Comparison of ENCODE assay signal across 10 cellular contexts in the genomic region with DNA sequence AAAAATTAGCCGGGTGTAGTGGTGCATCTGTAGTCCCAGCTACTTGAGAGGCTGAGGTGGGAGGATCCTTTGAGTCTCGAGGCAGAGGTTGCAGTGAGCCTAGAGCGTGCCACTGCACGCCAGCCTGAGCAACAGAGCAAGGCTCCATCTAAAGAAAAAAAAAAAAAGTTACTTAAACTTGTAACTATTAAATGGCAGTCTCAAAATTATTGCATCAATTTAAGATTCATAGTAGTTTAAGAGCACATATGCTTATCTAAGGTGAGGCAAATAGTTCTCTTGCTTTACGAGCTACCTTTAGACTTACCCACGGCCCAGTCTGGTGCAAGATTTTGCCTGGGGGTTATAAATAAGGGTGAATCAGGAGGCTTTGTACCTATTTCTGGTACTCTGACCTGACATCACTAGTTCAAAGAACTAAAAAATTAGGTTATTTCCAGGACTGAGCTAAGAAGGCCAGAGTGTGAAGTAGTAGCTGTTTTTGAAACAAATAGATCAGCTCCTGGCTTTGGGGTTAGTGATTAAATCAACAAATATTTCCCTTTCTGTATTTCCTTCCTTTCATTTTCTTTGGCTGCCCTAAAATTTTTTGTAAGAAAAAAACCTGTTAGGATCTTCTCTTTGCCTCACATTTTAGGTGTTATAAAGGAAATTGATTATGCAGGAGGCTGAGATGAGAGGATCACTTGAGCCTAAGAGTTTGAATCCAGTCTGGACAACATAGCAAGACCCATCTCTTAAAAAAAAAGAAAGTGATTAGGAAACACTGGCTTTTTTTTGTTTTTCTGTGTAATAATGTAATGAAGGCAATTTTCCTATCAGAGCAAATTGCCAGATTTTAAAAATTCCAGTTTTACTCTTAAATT. TPM values are rescaled to one million over a fixed set of nuclear protein-coding genes. Genes with fewer than 3 reads are reported as not detected.
DNase-seq lines count a peak whose midpoint lies in the region; ATAC-seq and TF ChIP-seq lines count a peak whose summit lies in the region.
"Had no signal": no experiment of that assay in that cellular context is flagged by ENCODE, and none has a peak within 500 bp of the region (broad histone marks: within the 10 kb centered on the region; RNA-seq: fewer than 3 reads in every experiment).

No MANE protein-coding gene starts in this region.

- POLR2A ChIA-PET in Panc1 (lab: Charles Lee): interaction anchor here (0.7 kb wide), 1 partner anchor 214 kb away, joined by 3 read pairs; no protein-coding TSS in a partner anchor

- ATAC-seq in Panc1 (no peak), GM18858 (IDR thresholded peaks at IDR 0.05; ENCODE audit: unreplicated experiment) (no peak)

- H3K9me3 ChIP-seq in Panc1 (ENCODE audit: control insufficient read depth, insufficient read depth, low read depth, low read length) (no peaks in the 10 kb centered on the region), duodenal mucosa (ENCODE audit: control insufficient read depth in 1 of 2, low read length in 2 of 2) (no peaks in the 10 kb centered on the region), spleen (no peaks in the 10 kb centered on the region)

- H3K4me1 ChIP-seq in Panc1 (ENCODE audit: control insufficient read depth, insufficient read depth, low read length) (peaks cover 3% of the 10 kb centered on the region), duodenal mucosa (ENCODE audit: control insufficient read depth in 1 of 2, insufficient read depth in 2 of 2, low read length in 2 of 2) (peaks cover 19 to 21% of the 10 kb centered on the region in 2 donors), spleen (peaks cover 38 to 78% (median 53%) of the 10 kb centered on the region in 6 donors)

- H3K27ac ChIP-seq in Panc1 (ENCODE audit: low read length): peak overlapping the region; percentile 88
- H3K27ac ChIP-seq in duodenal mucosa (ENCODE audit: low read depth, low read length): no peak overlapping the region
- H3K27ac ChIP-seq in spleen: peak overlapping the region in 5 of 8 donors; percentile 18 to 97 (median 41)

- peaks cover 34% of the 10 kb centered on the region for H3K4me1 Mint-ChIP-seq in activated CD4-positive, alpha-beta T cell treated with anti-CD3 and anti-CD28 coated beads, Interleukin-2, amount 10 ng/mL, durations not matched to agents 24 days and 14 days

- peak overlapping the region; percentile 96 for H3K4me3 Mint-ChIP-seq in activated CD4-positive, alpha-beta T cell treated with anti-CD3 and anti-CD28 coated beads, Interleukin-2, amount 10 ng/mL, durations not matched to agents 24 days and 14 days

- peaks cover 53% of the 10 kb centered on the region for H3K36me3 Mint-ChIP-seq in activated CD4-positive, alpha-beta T cell treated with anti-CD3 and anti-CD28 coated beads, Interleukin-2, amount 10 ng/mL, durations not matched to agents 24 days and 14 days (ENCODE audit: low read depth)

- H3K27me3 ChIP-seq in Panc1 (ENCODE audit: control insufficient read depth, insufficient read depth, low read length) (no peaks in the 10 kb centered on the region), duodenal mucosa (ENCODE audit: control insufficient read depth in 1 of 2, insufficient read depth in 2 of 2, low read length in 2 of 2) (no peaks in the 10 kb centered on the region), spleen (replicated peaks in 1 of 7) (no peaks in the 10 kb centered on the region)

- H3K36me3 ChIP-seq in Panc1 (ENCODE audit: control insufficient read depth, insufficient read depth, low read length) (peaks cover 13% of the 10 kb centered on the region), duodenal mucosa (ENCODE audit: control insufficient read depth in 1 of 2, insufficient read depth in 2 of 2, low read length in 2 of 2) (no peaks in the 10 kb centered on the region), spleen (peaks cover 0 to 27% (median 0%) of the 10 kb centered on the region in 6 donors)

- H3K27ac Mint-ChIP-seq in activated CD4-positive, alpha-beta T cell treated with anti-CD3 and anti-CD28 coated beads, Interleukin-2, amount 10 ng/mL, durations not matched to agents 24 days and 14 days: peak overlapping the region; percentile 69

- in situ Hi-C loops in Panc1 (cut with HindIII; ENCODE audit: low pct_unique_long_range_greater_than_20kb, low sequenced_read_pairs): no loop called here

- no peak for TF ChIP-seq CTCF in Panc1 (IDR thresholded peaks at IDR 0.05)
- TF ChIP-seq CTCF in spleen (IDR thresholded peaks at IDR 0.05 in 8 of 11, conservative IDR thresholded peaks at IDR 0.05 in 3 of 11): no peak

- BruUV-seq in Panc1 (replicated peaks; lab: Mats Ljungman, UMichigan): no TSS peak

- DNase-seq in activated CD4-positive, alpha-beta T cell treated with anti-CD3 and anti-CD28 coated beads, Interleukin-2, amount 10 ng/mL, durations not matched to agents 24 days and 14 days: no peak
- no peak for DNase-seq in activated CD4-positive, alpha-beta T cell treated with anti-CD3 and anti-CD28 coated beads, Interleukin-2, amount 50 U/mL, for 4 hours
- DNase-seq in Panc1 (ENCODE audit: low read depth, low spot score): no peak
- no peak for DNase-seq in spleen
- DNase-seq in NCI-H774 (lab: John Stamatoyannopoulos, UW): no peak
- no peak for DNase-seq in medulla oblongata (ENCODE audit: extremely low spot score)
- DNase-seq: ACHN, NCI-H510A treated with DMSO at 0.1 percent for 48 hours had no signal

- intact Hi-C loops in activated CD4-positive, alpha-beta T cell treated with anti-CD3 and anti-CD28 coated beads, Interleukin-2, amount 10 ng/mL, durations not matched to agents 24 days and 14 days (cut with micrococcal nuclease): loop anchor here (5.0 kb wide), 1 partner anchor 493 kb away; a partner anchor contains a TSS
- intact Hi-C loops in Panc1 (cut with micrococcal nuclease; ENCODE audit: unreplicated experiment) (no loop called here), spleen (cut with DNase I; ENCODE audit: low total_unique reads) (loop anchor here (10.0 kb wide), 1 partner anchor 211 kb away; no protein-coding TSS in a partner anchor)

- 64 to 81% (median 67%) methylated on average over 6 of the region's 6 CpGs for WGBS in spleen, 5 donors

- CTCF ChIA-PET in Panc1 (lab: Charles Lee): no interaction called here

- H3K9ac ChIP-seq in duodenal mucosa (ENCODE audit: low read depth in 1 of 2, low read length in 2 of 2): peak overlapping the region in 1 of 2 donors; percentile 8

- H3K27me3 Mint-ChIP-seq in activated CD4-positive, alpha-beta T cell treated with anti-CD3 and anti-CD28 coated beads, Interleukin-2, amount 10 ng/mL, durations not matched to agents 24 days and 14 days: no peaks in the 10 kb centered on the region

- TF ChIP-seq POLR2A in spleen (IDR thresholded peaks at IDR 0.05): no peak

- no peaks in the 10 kb centered on the region for H3K9me3 Mint-ChIP-seq in activated CD4-positive, alpha-beta T cell treated with anti-CD3 and anti-CD28 coated beads, Interleukin-2, amount 10 ng/mL, durations not matched to agents 24 days and 14 days

- H3K4me3 ChIP-seq in Panc1 (ENCODE audit: low read depth in 2 of 2, low read length in 2 of 2) (peak overlapping the region; percentile 39 to 95), duodenal mucosa (ENCODE audit: low read depth in 1 of 2, low read length in 2 of 2) (peak overlapping the region; percentile 85 to 95), spleen (peak overlapping the region in 1 of 8 donors; percentile 87)

RNA-seq across cellular contexts. Expression of a gene that starts 3.6 kb away (rescaled TPM):
- 45.6 and 48.5 TPM in 2 replicates for total RNA-seq in activated CD4-positive, alpha-beta T cell treated with anti-CD3 and anti-CD28 coated beads, Interleukin-2, amount 10 ng/mL, durations not matched to agents 24 days and 14 days
- total RNA-seq in Panc1 (2021; ENCODE audit: unreplicated experiment) (51.4 TPM), spleen (10 to 100 TPM; 33.3 to 43.5 (median 39.7) TPM)
- polyA plus RNA-seq in Panc1 (2012; ENCODE audit: insufficient read length): 24.6 TPM
- 10 to 100 TPM; 20.5 to 23.9 (median 23.5) TPM for polyA plus RNA-seq in spleen

RNA-seq across cellular contexts. Expression of a gene that starts 3.7 kb away (rescaled TPM):
- 221 and 229 TPM in 2 replicates for total RNA-seq in activated CD4-positive, alpha-beta T cell treated with anti-CD3 and anti-CD28 coated beads, Interleukin-2, amount 10 ng/mL, durations not matched to agents 24 days and 14 days
- total RNA-seq in Panc1 (2021; ENCODE audit: unreplicated experiment) (136 TPM), spleen (100 to 1,000 TPM; 122 to 222 (median 157) TPM)
- 167 TPM for polyA plus RNA-seq in Panc1 (2012; ENCODE audit: insufficient read length)
- polyA plus RNA-seq in spleen: 100 to 1,000 TPM; 416 to 638 (median 530) TPM

RNA-seq across cellular contexts. Expression of a gene that starts 10.9 kb away (rescaled TPM):
- 12.3 and 12.5 TPM in 2 replicates for total RNA-seq in activated CD4-positive, alpha-beta T cell treated with anti-CD3 and anti-CD28 coated beads, Interleukin-2, amount 10 ng/mL, durations not matched to agents 24 days and 14 days
- total RNA-seq in Panc1 (2021; ENCODE audit: unreplicated experiment): 8.2 TPM
- polyA plus RNA-seq in Panc1 (2012; ENCODE audit: insufficient read length): 8.3 TPM
- 10 to 100 TPM in 1 of 7 donors, 1 to 10 TPM in 6; 3.9 to 10.1 (median 6.3) TPM for total RNA-seq in spleen
- 1 to 10 TPM; 6.5 to 6.9 (median 6.6) TPM for polyA plus RNA-seq in spleen

RNA-seq across cellular contexts. Expression of a gene that starts 25.4 kb away (rescaled TPM):
- total RNA-seq in activated CD4-positive, alpha-beta T cell treated with anti-CD3 and anti-CD28 coated beads, Interleukin-2, amount 10 ng/mL, durations not matched to agents 24 days and 14 days: 47.7 and 50.4 TPM in 2 replicates
- total RNA-seq in Panc1 (2021; ENCODE audit: unreplicated experiment): 23.3 TPM
- 11.6 TPM for polyA plus RNA-seq in Panc1 (2012; ENCODE audit: insufficient read length)
- total RNA-seq in spleen: 10 to 100 TPM in 5 of 7 donors, 1 to 10 TPM in 2; 8.8 to 16.5 (median 12.7) TPM
- polyA plus RNA-seq in spleen: 10 to 100 TPM; 10.7 to 11.8 (median 11.7) TPM

RNA-seq across cellular contexts. Expression of a gene that starts 38.0 kb away (rescaled TPM):
- total RNA-seq in activated CD4-positive, alpha-beta T cell treated with anti-CD3 and anti-CD28 coated beads, Interleukin-2, amount 10 ng/mL, durations not matched to agents 24 days and 14 days: 1,960 and 2,033 TPM in 2 replicates
- total RNA-seq in Panc1 (2021; ENCODE audit: unreplicated experiment) (866 TPM), spleen (1,000 to 10,000 TPM; 1,240 to 4,577 (median 1,855) TPM)
- 1,233 TPM for polyA plus RNA-seq in Panc1 (2012; ENCODE audit: insufficient read length)
- over 10,000 TPM in 1 of 3 donors, 1,000 to 10,000 TPM in 2; 5,592 to 11,620 (median 9,371) TPM for polyA plus RNA-seq in spleen
